In genomic region chr10:58867683-58868082, GRCh38 we compare ENCODE assay signal across 22 cellular contexts.
A peak's percentile ranks its signal among the peaks of the same experiment; 100 is the strongest.
DNase-seq lines count a peak whose midpoint lies in the region; ATAC-seq, FAIRE-seq and TF ChIP-seq lines count a peak whose summit lies in the region.
"Had no signal": no experiment of that assay in that cellular context is flagged by ENCODE, and none has a peak within 500 bp of the region (broad histone marks: within the 10 kb centered on the region; RNA-seq: fewer than 3 reads in every experiment).

No MANE protein-coding gene starts in this region.

- no peaks in the 10 kb centered on the region for H3K4me1 ChIP-seq in K562 (replicated peaks in 1 of 2; ENCODE audit: control insufficient read depth in 2 of 2, insufficient read depth in 2 of 2, low read length in 2 of 2)
- H3K4me1 ChIP-seq: colonic mucosa, left ventricle myocardium inferior, Peyer's patch, upper lobe of left lung had no signal

- no peak overlapping the region for H3K27ac ChIP-seq in K562 (ENCODE audit: extremely low read depth, low read depth, low read length)
- H3K27ac ChIP-seq: colonic mucosa, left ventricle myocardium inferior, Peyer's patch, skin epidermis, upper lobe of left lung had no signal

- DNase-seq in K562 (ENCODE audit: extremely low read depth in 1 of 4, low spot score in 3 of 4) = no peak
- no peak for DNase-seq in C1 segment of cervical spinal cord (lab: John Stamatoyannopoulos, UW)
- no peak for DNase-seq in left ventricle myocardium superior
- DNase-seq in NCI-H1105 (lab: John Stamatoyannopoulos, UW) = no peak
- DNase-seq in GM19240 (ENCODE audit: insufficient read length, low spot score) = no peak
- DNase-seq: activated naive CD8-positive, alpha-beta T cell treated with anti-CD3 and anti-CD28 coated beads, Interleukin-2, amount 10 ng/mL, durations not matched to agents 7 days and 5 days; colonic mucosa; DND-41; endodermal cell; glutamatergic neuron; HCEC 1CT; left ventricle myocardium inferior; NCI-H2029; NCI-H446 treated with DMSO at 0.1 percent for 48 hours; Peyer's patch; stimulated activated CD4-positive, alpha-beta T cell treated with anti-CD3 and anti-CD28 coated beads, Interleukin-4, amount 100 ng/mL, for 1 hour; upper lobe of left lung had no signal

- H3K9me1 ChIP-seq in K562 (ENCODE audit: control insufficient read depth, insufficient read depth, low read length) = no peaks in the 10 kb centered on the region

- H3K9ac ChIP-seq in K562 (ENCODE audit: insufficient read depth in 1 of 2, low read depth in 2 of 2, low read length in 2 of 2) = no peak overlapping the region

- intact Hi-C loops in K562 (cut with micrococcal nuclease) = no loop called here
- intact Hi-C loops in left ventricle myocardium superior (cut with micrococcal nuclease) = no loop called here

- TF ChIP-seq CTCF in K562 (IDR thresholded peaks at IDR 0.05 in 2 of 3, conservative IDR thresholded peaks at IDR 0.05 in 1 of 3; ENCODE audit: insufficient read depth in 2 of 3, low read depth in 1 of 3, low read length in 3 of 3) = no peak

- no peak overlapping the region for H2AFZ ChIP-seq in K562 (ENCODE audit: low read depth, low read length)

- no peaks in the 10 kb centered on the region for H3K27me3 ChIP-seq in K562 (ENCODE audit: control insufficient read depth in 2 of 2, insufficient read depth in 2 of 2, low read length in 2 of 2)
- H3K27me3 ChIP-seq: colonic mucosa, Peyer's patch, upper lobe of left lung had no signal

- no peak overlapping the region for H3K4me3 ChIP-seq in K562
- H3K4me3 ChIP-seq: colonic mucosa, left ventricle myocardium inferior, Peyer's patch, skin epidermis, upper lobe of left lung had no signal

- no peaks in the 10 kb centered on the region for H3K36me3 ChIP-seq in K562 (ENCODE audit: control insufficient read depth, insufficient read depth, low read length)
- H3K36me3 ChIP-seq: colonic mucosa, left ventricle myocardium inferior, Peyer's patch, upper lobe of left lung had no signal

- TF ChIP-seq EP300 in K562 (IDR thresholded peaks at IDR 0.05; ENCODE audit: low read length) = no peak

- H3K4me2 ChIP-seq in K562 (ENCODE audit: insufficient read depth, low read length) = no peak overlapping the region

- CTCF ChIA-PET in K562 (lab: Yijun Ruan, JAX; ENCODE audit: low intra/inter-chr PET ratio) = no interaction called here

- no peak for FAIRE-seq in K562 (lab: Jason Lieb, UNC)

- in situ Hi-C loops in K562 (cut with MboI) = no loop called here

- TF ChIP-seq RAD21 in K562 (CRISPR knock-in tag; conservative IDR thresholded peaks at IDR 0.05 in 1 of 2, IDR thresholded peaks at IDR 0.05 in 1 of 2) = no peak

- H3K79me2 ChIP-seq in K562 (ENCODE audit: control insufficient read depth, insufficient read depth, low read length) = no peaks in the 10 kb centered on the region

- no peak for TF ChIP-seq POLR2A in K562 (conservative IDR thresholded peaks at IDR 0.05)

- peak; percentile 79 for ATAC-seq in GM18520 (IDR thresholded peaks at IDR 0.05; ENCODE audit: unreplicated experiment)
- ATAC-seq in GM19463 (IDR thresholded peaks at IDR 0.05; ENCODE audit: unreplicated experiment) = peak; percentile 44
- peak; percentile 61 for ATAC-seq in HG03025 (IDR thresholded peaks at IDR 0.05; ENCODE audit: low FRiP score, unreplicated experiment)
- no peak for ATAC-seq in K562
- ATAC-seq in left ventricle myocardium superior = no peak
- ATAC-seq: activated CD4-positive, CD25-positive, alpha-beta regulatory T cell treated with anti-CD3 and anti-CD28 coated beads, Interleukin-2, amount 50 U/mL, for 24 hours had no signal

- no peaks in the 10 kb centered on the region for H3K9me3 ChIP-seq in K562 (replicated peaks; ENCODE audit: control insufficient read depth, insufficient read depth, low read depth, low read length)
- H3K9me3 ChIP-seq: colonic mucosa, left ventricle myocardium inferior, Peyer's patch, upper lobe of left lung had no signal

- no peaks in the 10 kb centered on the region for H4K20me1 ChIP-seq in K562 (replicated peaks; ENCODE audit: control insufficient read depth, insufficient read depth, low read length)

- BruUV-seq in K562 (replicated peaks; lab: Mats Ljungman, UMichigan) = no TSS peak

- POLR2A ChIA-PET in K562 (lab: Yijun Ruan, JAX) = no interaction called here

TF ChIP-seq in K562, 482 proteins besides CTCF, POLR2A, EP300 and RAD21:
- TF ChIP-seq SPI1 (IDR thresholded peaks at IDR 0.05; ENCODE audit: borderline replicate concordance, low read depth, low read length) (peak; percentile 61), ID3 (CRISPR knock-in tag; IDR thresholded peaks at IDR 0.05) (no peak), ID3 (tag; IDR thresholded peaks at IDR 0.05) (no peak), PBX2 (CRISPR knock-in tag; IDR thresholded peaks at IDR 0.05; ENCODE audit: low read depth) (no peak), PBX2 (tag; conservative IDR thresholded peaks at IDR 0.05; ENCODE audit: low read depth) (no peak)

Comparison
In these comparisons a context has a peak if more than half of its experiments do, and no peak if none do; other contexts are left out.
1. ATAC-seq: peak in GM18520 (single experiment), GM19463 (single experiment) and HG03025 (single experiment); none in K562 (single experiment) and left ventricle myocardium superior (single experiment).